In the genomic region with DNA sequence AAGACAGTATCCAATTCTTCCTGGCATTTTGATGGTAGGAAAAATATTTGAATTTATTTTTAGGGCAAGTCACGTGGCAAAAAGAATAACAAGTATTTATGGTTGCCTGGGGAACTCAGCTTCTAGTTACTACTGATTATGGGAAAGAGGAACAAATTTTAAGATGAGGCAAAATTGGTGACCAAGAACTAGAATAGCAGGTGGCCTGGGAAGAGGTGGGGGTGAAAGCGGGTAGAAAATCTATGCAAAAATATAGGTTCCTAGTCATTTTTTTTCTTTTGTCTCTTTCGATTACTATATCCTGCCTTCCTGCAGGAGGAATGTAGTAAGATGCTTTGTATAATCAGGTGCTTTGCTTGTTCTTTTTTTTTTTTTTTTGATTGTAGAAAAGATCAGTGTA, we compare ENCODE assay signal across 12 cellular contexts. TPM values are rescaled to one million over a fixed set of nuclear protein-coding genes. Genes with fewer than 3 reads are reported as not detected.
DNase-seq lines count a peak whose midpoint lies in the region; ATAC-seq and TF ChIP-seq lines count a peak whose summit lies in the region.
"Had no signal": no experiment of that assay in that cellular context is flagged by ENCODE, and none has a peak within 500 bp of the region (broad histone marks: within the 10 kb centered on the region; RNA-seq: fewer than 3 reads in every experiment).

No MANE protein-coding gene starts in this region.

- H3K4me1 Mint-ChIP-seq in activated T-helper 1 cell treated with anti-CD3 and anti-CD28 coated beads, Interleukin-12 subunit alpha, Interleukin-12 subunit beta, Interleukin-2, Interleukin-4 antibody, amounts not matched to agents 30 ng/mL and 10 ng/mL and 1 ng/mL, durations not matched to agents 14 hours and 24 hours and 36 hours (ENCODE audit: low read depth): peaks cover 75% of the 10 kb centered on the region
- H3K4me1 Mint-ChIP-seq in osteocyte (ENCODE audit: unreplicated experiment): peaks cover 17% of the 10 kb centered on the region
- H3K4me1 Mint-ChIP-seq in effector memory CD8-positive, alpha-beta T cell (ENCODE audit: low read depth in 2 of 2): peaks cover 0 to 7% of the 10 kb centered on the region in 2 donors

- no peak overlapping the region for H3K4me3 Mint-ChIP-seq in activated T-helper 1 cell treated with anti-CD3 and anti-CD28 coated beads, Interleukin-12 subunit alpha, Interleukin-12 subunit beta, Interleukin-2, Interleukin-4 antibody, amounts not matched to agents 30 ng/mL and 10 ng/mL and 1 ng/mL, durations not matched to agents 14 hours and 24 hours and 36 hours
- no peak overlapping the region for H3K4me3 Mint-ChIP-seq in osteocyte (ENCODE audit: unreplicated experiment)
- H3K4me3 Mint-ChIP-seq in effector memory CD8-positive, alpha-beta T cell: no peak overlapping the region
- H3K4me3 Mint-ChIP-seq: activated T-cell treated with anti-CD3 and anti-CD28 coated beads, Interleukin-2, amount 50 U/mL, for 4 hours; neural progenitor cell had no signal

- TF ChIP-seq CTCF in osteocyte (IDR thresholded peaks at IDR 0.05): no peak

- intact Hi-C loops in activated T-helper 1 cell treated with anti-CD3 and anti-CD28 coated beads, Interleukin-12 subunit alpha, Interleukin-12 subunit beta, Interleukin-2, Interleukin-4 antibody, amounts not matched to agents 30 ng/mL and 10 ng/mL and 1 ng/mL, durations not matched to agents 14 hours and 24 hours and 36 hours (cut with micrococcal nuclease): loop anchor here (1.0 to 2.0 kb wide), 4 partner anchors 10 to 52 kb away; no protein-coding TSS in a partner anchor

- H3K27me3 Mint-ChIP-seq in activated T-helper 1 cell treated with anti-CD3 and anti-CD28 coated beads, Interleukin-12 subunit alpha, Interleukin-12 subunit beta, Interleukin-2, Interleukin-4 antibody, amounts not matched to agents 30 ng/mL and 10 ng/mL and 1 ng/mL, durations not matched to agents 14 hours and 24 hours and 36 hours (ENCODE audit: insufficient read depth): no peaks in the 10 kb centered on the region
- no peaks in the 10 kb centered on the region for H3K27me3 Mint-ChIP-seq in osteocyte (ENCODE audit: unreplicated experiment)
- H3K27me3 Mint-ChIP-seq in effector memory CD8-positive, alpha-beta T cell: peaks cover 0 to 51% of the 10 kb centered on the region in 2 donors

- H3K36me3 Mint-ChIP-seq in activated T-helper 1 cell treated with anti-CD3 and anti-CD28 coated beads, Interleukin-12 subunit alpha, Interleukin-12 subunit beta, Interleukin-2, Interleukin-4 antibody, amounts not matched to agents 30 ng/mL and 10 ng/mL and 1 ng/mL, durations not matched to agents 14 hours and 24 hours and 36 hours (ENCODE audit: low read depth): peaks cover 15% of the 10 kb centered on the region
- no peaks in the 10 kb centered on the region for H3K36me3 Mint-ChIP-seq in osteocyte (ENCODE audit: unreplicated experiment)
- H3K36me3 Mint-ChIP-seq in effector memory CD8-positive, alpha-beta T cell (ENCODE audit: insufficient read depth): peaks cover 3% of the 10 kb centered on the region
- H3K36me3 Mint-ChIP-seq: neural progenitor cell had no signal

- peaks cover 5% of the 10 kb centered on the region for H3K9me3 Mint-ChIP-seq in activated T-helper 1 cell treated with anti-CD3 and anti-CD28 coated beads, Interleukin-12 subunit alpha, Interleukin-12 subunit beta, Interleukin-2, Interleukin-4 antibody, amounts not matched to agents 30 ng/mL and 10 ng/mL and 1 ng/mL, durations not matched to agents 14 hours and 24 hours and 36 hours
- no peaks in the 10 kb centered on the region for H3K9me3 Mint-ChIP-seq in osteocyte (ENCODE audit: unreplicated experiment)
- H3K9me3 Mint-ChIP-seq in effector memory CD8-positive, alpha-beta T cell: no peaks in the 10 kb centered on the region
- H3K9me3 Mint-ChIP-seq: activated T-cell treated with anti-CD3 and anti-CD28 coated beads, Interleukin-2, amount 50 U/mL, for 4 hours; neural progenitor cell had no signal

- in situ Hi-C loops in KBM-7 (cut with MboI; ENCODE audit: low pct_unique_long_range_greater_than_20kb, low sequenced_read_pairs): no loop called here

- H3K27ac Mint-ChIP-seq in activated T-helper 1 cell treated with anti-CD3 and anti-CD28 coated beads, Interleukin-12 subunit alpha, Interleukin-12 subunit beta, Interleukin-2, Interleukin-4 antibody, amounts not matched to agents 30 ng/mL and 10 ng/mL and 1 ng/mL, durations not matched to agents 14 hours and 24 hours and 36 hours: peak overlapping the region; percentile 69
- H3K27ac Mint-ChIP-seq in osteocyte (ENCODE audit: unreplicated experiment): no peak overlapping the region
- H3K27ac Mint-ChIP-seq in effector memory CD8-positive, alpha-beta T cell: peak overlapping the region in 1 of 2 donors; percentile 63
- H3K27ac Mint-ChIP-seq: neural progenitor cell had no signal

- no peak for DNase-seq in activated T-helper 1 cell treated with anti-CD3 and anti-CD28 coated beads, Interleukin-12 subunit alpha, Interleukin-12 subunit beta, Interleukin-2, Interleukin-4 antibody, amounts not matched to agents 30 ng/mL and 10 ng/mL and 1 ng/mL, durations not matched to agents 14 hours and 24 hours and 36 hours (ENCODE audit: low spot score)
- DNase-seq in osteocyte (ENCODE audit: extremely low spot score, unreplicated experiment) (no peak), NCI-H2107 (lab: John Stamatoyannopoulos, UW) (no peak), KBM-7 (no peak)
- DNase-seq in effector memory CD8-positive, alpha-beta T cell: no peak
- DNase-seq: activated T-cell treated with anti-CD3 and anti-CD28 coated beads, Interleukin-2, amount 50 U/mL, for 4 hours; colonic mucosa; DMS53 had no signal

- peak; percentile 62 for ATAC-seq in GM18511 (IDR thresholded peaks at IDR 0.05; ENCODE audit: unreplicated experiment)
- peak; percentile 50 for ATAC-seq in GM21390 (IDR thresholded peaks at IDR 0.05; ENCODE audit: unreplicated experiment)
- peak; percentile 58 for ATAC-seq in HG03103 (IDR thresholded peaks at IDR 0.05; ENCODE audit: low read depth, unreplicated experiment)
- no peak for ATAC-seq in effector memory CD8-positive, alpha-beta T cell (replicated peaks)
- ATAC-seq: activated T-cell treated with anti-CD3 and anti-CD28 coated beads, Interleukin-2, amount 50 U/mL, for 4 hours had no signal

RNA-seq across cellular contexts. Expression of gene ENTPD1, which starts 27.8 kb away (rescaled TPM):
- total RNA-seq in activated T-helper 1 cell treated with anti-CD3 and anti-CD28 coated beads, Interleukin-12 subunit alpha, Interleukin-12 subunit beta, Interleukin-2, Interleukin-4 antibody, amounts not matched to agents 30 ng/mL and 10 ng/mL and 1 ng/mL, durations not matched to agents 14 hours and 24 hours and 36 hours: 25.8 and 26.3 TPM in 2 replicates
- 1.2 and 1.5 TPM in 2 replicates for total RNA-seq in osteocyte

Comparison
In these comparisons a context has a peak if more than half of its experiments do, and no peak if none do; other contexts are left out.
1. RNA of gene ENTPD1, which starts 27.8 kb away (total RNA-seq): 25.8 to 26.3 TPM in activated T-helper 1 cell treated with anti-CD3 and anti-CD28 coated beads, Interleukin-12 subunit alpha, Interleukin-12 subunit beta, Interleukin-2, Interleukin-4 antibody, amounts not matched to agents 30 ng/mL and 10 ng/mL and 1 ng/mL, durations not matched to agents 14 hours and 24 hours and 36 hours; 1.2 to 1.5 TPM in osteocyte; every median in the first group is over 10 times any median in the second.